ENCODE assay signal across 8 cellular contexts in the genomic region with DNA sequence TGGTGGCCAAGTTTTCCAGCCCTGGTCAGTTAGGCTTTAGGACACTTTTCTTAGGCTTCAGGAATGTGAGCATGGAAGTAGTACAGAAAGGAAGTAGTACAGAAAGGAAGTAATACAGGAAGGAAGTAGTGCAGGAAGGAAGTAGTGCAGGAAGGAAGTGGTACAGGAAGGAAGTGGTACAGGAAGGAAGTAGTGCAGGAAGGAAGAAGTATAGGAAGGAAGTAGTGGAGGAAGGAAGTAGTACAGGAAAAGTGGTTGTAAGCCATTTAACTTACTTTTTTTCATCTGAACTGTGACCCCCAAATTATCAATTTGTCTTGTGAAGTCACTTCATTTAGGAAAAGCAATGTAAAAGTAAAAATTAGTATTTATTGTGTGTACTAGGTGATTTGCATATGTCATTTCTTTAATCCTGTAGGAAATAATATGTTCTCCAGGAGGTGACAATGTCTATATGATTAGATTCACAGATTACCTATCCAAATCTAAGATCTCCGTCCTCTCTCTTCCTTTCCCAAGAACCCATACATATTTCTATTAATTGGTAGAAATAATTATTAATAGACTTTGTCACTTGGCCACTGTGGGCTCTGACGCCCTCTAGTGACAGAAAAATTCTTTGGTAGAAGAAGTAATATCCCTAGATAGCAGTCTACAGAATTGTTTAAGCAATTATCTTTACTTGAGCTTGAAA. TPM values are rescaled to one million over a fixed set of nuclear protein-coding genes. Genes with fewer than 3 reads are reported as not detected.
DNase-seq lines count a peak whose midpoint lies in the region; ATAC-seq lines count a peak whose summit lies in the region.

No MANE protein-coding gene starts in this region.

- H3K27me3 Mint-ChIP-seq in central memory CD8-positive, alpha-beta T cell, result no peaks in the 10 kb centered on the region
- no peaks in the 10 kb centered on the region for H3K27me3 Mint-ChIP-seq in natural killer cell treated with Interleukin-12 subunit alpha and Interleukin-12 subunit beta and Interleukin-15 and Interleukin-18, amount 100 ng/mL, for 72 hours
- H3K27me3 Mint-ChIP-seq in activated T-helper 17 cell treated with anti-CD3 and anti-CD28 coated beads, Interleukin-2, amount 50 U/mL, for 72 hours, result no peaks in the 10 kb centered on the region

- DNase-seq in NCI-H2227 (lab: John Stamatoyannopoulos, UW; ENCODE audit: unreplicated experiment) (peak; percentile 12), NCI-H2227 treated with DMSO at 0.1 percent for 48 hours (lab: John Stamatoyannopoulos, UW) (no peak), M059J (ENCODE audit: low read depth) (peak; percentile 34), NCI-H526 treated with DMSO at 0.1 percent for 48 hours (lab: John Stamatoyannopoulos, UW) (no peak)
- no peak for DNase-seq in central memory CD8-positive, alpha-beta T cell (ENCODE audit: low spot score in 2 of 2)
- DNase-seq in natural killer cell treated with Interleukin-12 subunit alpha and Interleukin-12 subunit beta and Interleukin-15 and Interleukin-18, amount 100 ng/mL, for 72 hours (ENCODE audit: low spot score), result no peak

- ATAC-seq in central memory CD8-positive, alpha-beta T cell (replicated peaks; ENCODE audit: extremely low read depth, poor library complexity, severe bottlenecking), result no peak
- no peak for ATAC-seq in natural killer cell treated with Interleukin-12 subunit alpha and Interleukin-12 subunit beta and Interleukin-15 and Interleukin-18, amount 100 ng/mL, for 72 hours
- no peak for ATAC-seq in activated T-helper 17 cell treated with anti-CD3 and anti-CD28 coated beads, Interleukin-2, amount 50 U/mL, for 72 hours (replicated peaks)
- ATAC-seq in GM21576 (IDR thresholded peaks at IDR 0.05; ENCODE audit: unreplicated experiment), result no peak

- H3K27ac Mint-ChIP-seq in central memory CD8-positive, alpha-beta T cell (ENCODE audit: low read depth), result peak overlapping the region; percentile 4
- H3K27ac Mint-ChIP-seq in natural killer cell treated with Interleukin-12 subunit alpha and Interleukin-12 subunit beta and Interleukin-15 and Interleukin-18, amount 100 ng/mL, for 72 hours, result peak overlapping the region; percentile 100
- no peak overlapping the region for H3K27ac Mint-ChIP-seq in activated T-helper 17 cell treated with anti-CD3 and anti-CD28 coated beads, Interleukin-2, amount 50 U/mL, for 72 hours

- H3K9me3 Mint-ChIP-seq in central memory CD8-positive, alpha-beta T cell, result peaks cover 6% of the 10 kb centered on the region
- peaks cover 4% of the 10 kb centered on the region for H3K9me3 Mint-ChIP-seq in natural killer cell treated with Interleukin-12 subunit alpha and Interleukin-12 subunit beta and Interleukin-15 and Interleukin-18, amount 100 ng/mL, for 72 hours
- no peaks in the 10 kb centered on the region for H3K9me3 Mint-ChIP-seq in activated T-helper 17 cell treated with anti-CD3 and anti-CD28 coated beads, Interleukin-2, amount 50 U/mL, for 72 hours

- peaks cover 45% of the 10 kb centered on the region for H3K4me1 Mint-ChIP-seq in central memory CD8-positive, alpha-beta T cell
- peaks cover 53 to 64% of the 10 kb centered on the region in 2 donors for H3K4me1 Mint-ChIP-seq in natural killer cell treated with Interleukin-12 subunit alpha and Interleukin-12 subunit beta and Interleukin-15 and Interleukin-18, amount 100 ng/mL, for 72 hours (ENCODE audit: low read depth in 2 of 2)
- peaks cover 43% of the 10 kb centered on the region for H3K4me1 Mint-ChIP-seq in activated T-helper 17 cell treated with anti-CD3 and anti-CD28 coated beads, Interleukin-2, amount 50 U/mL, for 72 hours

- H3K36me3 Mint-ChIP-seq in central memory CD8-positive, alpha-beta T cell (ENCODE audit: insufficient read depth), result peaks cover 22% of the 10 kb centered on the region
- H3K36me3 Mint-ChIP-seq in natural killer cell treated with Interleukin-12 subunit alpha and Interleukin-12 subunit beta and Interleukin-15 and Interleukin-18, amount 100 ng/mL, for 72 hours, result peaks cover 9% of the 10 kb centered on the region
- H3K36me3 Mint-ChIP-seq in activated T-helper 17 cell treated with anti-CD3 and anti-CD28 coated beads, Interleukin-2, amount 50 U/mL, for 72 hours (ENCODE audit: low read depth), result peaks cover 29% of the 10 kb centered on the region

- no peak overlapping the region for H3K4me3 Mint-ChIP-seq in central memory CD8-positive, alpha-beta T cell
- H3K4me3 Mint-ChIP-seq in natural killer cell treated with Interleukin-12 subunit alpha and Interleukin-12 subunit beta and Interleukin-15 and Interleukin-18, amount 100 ng/mL, for 72 hours, result peak overlapping the region; percentile 52
- no peak overlapping the region for H3K4me3 Mint-ChIP-seq in activated T-helper 17 cell treated with anti-CD3 and anti-CD28 coated beads, Interleukin-2, amount 50 U/mL, for 72 hours

RNA-seq across cellular contexts. Expression of a gene that starts 3.9 kb away (rescaled TPM):
- total RNA-seq in M059J (2014; rRNA removed; shearing (Covaris generic)), result 11.5 and 21.2 TPM in 2 replicates
- total RNA-seq in natural killer cell treated with Interleukin-12 subunit alpha and Interleukin-12 subunit beta and Interleukin-15 and Interleukin-18, amount 100 ng/mL, for 72 hours, result 10 to 100 TPM; 48.3 to 73.0 TPM
- total RNA-seq in activated T-helper 17 cell treated with anti-CD3 and anti-CD28 coated beads, Interleukin-2, amount 50 U/mL, for 72 hours, result 100 to 1,000 TPM; 105 to 121 TPM

RNA-seq across cellular contexts. Expression of a gene that starts 34.1 kb away (rescaled TPM):
- total RNA-seq in M059J (2014; rRNA removed; shearing (Covaris generic)), result 79.1 and 99.1 TPM in 2 replicates
- total RNA-seq in natural killer cell treated with Interleukin-12 subunit alpha and Interleukin-12 subunit beta and Interleukin-15 and Interleukin-18, amount 100 ng/mL, for 72 hours, result 10 to 100 TPM in 1 of 2 donors, 1 to 10 TPM in 1; 8.4 to 19.7 TPM
- total RNA-seq in activated T-helper 17 cell treated with anti-CD3 and anti-CD28 coated beads, Interleukin-2, amount 50 U/mL, for 72 hours, result 10 to 100 TPM; 14.6 to 29.6 TPM

Comparison
In these comparisons a context has a peak if more than half of its experiments do, and no peak if none do; other contexts are left out.
1. DNase-seq: peak in NCI-H2227 (single experiment) and M059J (single experiment); none in NCI-H2227 treated with DMSO at 0.1 percent for 48 hours (single experiment), central memory CD8-positive, alpha-beta T cell (0 of 2), natural killer cell treated with Interleukin-12 subunit alpha and Interleukin-12 subunit beta and Interleukin-15 and Interleukin-18, amount 100 ng/mL, for 72 hours (single experiment) and NCI-H526 treated with DMSO at 0.1 percent for 48 hours (single experiment).